ENCODE assay signal across 1 cellular context in genomic region chr1:39190096-39190495, GRCh38.
TF ChIP-seq lines count a peak whose summit lies in the region.

No MANE protein-coding gene starts in this region.

TF ChIP-seq in IMR-90, 13 proteins besides CTCF, POLR2A, EP300 and RAD21:
- TF ChIP-seq RFX5 (IDR thresholded peaks at IDR 0.05; ENCODE audit: low read depth, low read length) (no peak), RCOR1 (IDR thresholded peaks at IDR 0.05; ENCODE audit: insufficient replicate concordance, low read length) (no peak), CHD1 (IDR thresholded peaks at IDR 0.05; ENCODE audit: low read depth, low read length) (no peak), SMC3 (IDR thresholded peaks at IDR 0.05; ENCODE audit: low read depth, low read length) (no peak), MAFK (IDR thresholded peaks at IDR 0.05; ENCODE audit: low read depth, low read length) (no peak), MXI1 (IDR thresholded peaks at IDR 0.05; ENCODE audit: borderline replicate concordance, low read depth, low read length) (no peak), ELK1 (IDR thresholded peaks at IDR 0.05; ENCODE audit: borderline replicate concordance, low read depth, low read length) (no peak), NFE2L2 (IDR thresholded peaks at IDR 0.05; ENCODE audit: low read depth, low read length) (no peak), BHLHE40 (IDR thresholded peaks at IDR 0.05; ENCODE audit: low read depth, low read length) (no peak), USF2 (IDR thresholded peaks at IDR 0.05; ENCODE audit: low read depth, low read length) (no peak), FOS (IDR thresholded peaks at IDR 0.05; ENCODE audit: low read depth, low read length) (no peak)
TF ChIP-seq in IMR-90: peak in this region for 0.
